In genomic region chr4:6263541-6264540, GRCh38 we compare ENCODE assay signal across 8 cellular contexts. TPM values are rescaled to one million over a fixed set of nuclear protein-coding genes. Genes with fewer than 3 reads are reported as not detected.
DNase-seq lines count a peak whose midpoint lies in the region; ATAC-seq and TF ChIP-seq lines count a peak whose summit lies in the region.

No MANE protein-coding gene starts in this region.

- H3K27me3 Mint-ChIP-seq in activated T-cell treated with anti-CD3 and anti-CD28 coated beads, Interleukin-2, amount 50 U/mL, for 24 hours, result peaks cover 23% of the 10 kb centered on the region
- H3K27me3 Mint-ChIP-seq in osteocyte (ENCODE audit: unreplicated experiment), result peaks cover 36% of the 10 kb centered on the region

- BruUV-seq in PC-9 (replicated peaks; lab: Mats Ljungman, UMichigan), result no TSS peak

- no peaks in the 10 kb centered on the region for H4K20me1 ChIP-seq in PC-9 (ENCODE audit: insufficient read depth)

- H3K79me2 ChIP-seq in PC-9 (ENCODE audit: low read depth), result no peaks in the 10 kb centered on the region

- intact Hi-C loops in PC-9 (cut with micrococcal nuclease; ENCODE audit: unreplicated experiment) (loop anchor here (1.0 kb wide), 1 partner anchor 63 kb away; no protein-coding TSS in a partner anchor), esophagus muscularis mucosa (cut with DNase I) (loop anchor here (1.0 kb wide), 1 partner anchor 63 kb away; no protein-coding TSS in a partner anchor)

- TF ChIP-seq EP300 in esophagus muscularis mucosa (IDR thresholded peaks at IDR 0.05), result no peak

- peak; percentile 28 to 44 for DNase-seq in activated T-cell treated with anti-CD3 and anti-CD28 coated beads, Interleukin-2, amount 50 U/mL, for 48 hours
- no peak for DNase-seq in activated T-cell treated with anti-CD3 and anti-CD28 coated beads, Interleukin-2, amount 50 U/mL, for 24 hours
- DNase-seq in PC-9 (peak in 1 of 2 experiments; percentile 57), esophagus muscularis mucosa (ENCODE audit: extremely low spot score) (no peak), osteocyte (ENCODE audit: extremely low spot score, unreplicated experiment) (no peak), GM19240 (ENCODE audit: insufficient read length, low spot score) (no peak)

- no peak overlapping the region for H3K4me3 Mint-ChIP-seq in activated T-cell treated with anti-CD3 and anti-CD28 coated beads, Interleukin-2, amount 50 U/mL, for 24 hours
- no peak overlapping the region for H3K4me3 Mint-ChIP-seq in osteocyte (ENCODE audit: unreplicated experiment)

- 0 out of 2 replicates have a peak, but pooled peaks cover 3% of the 10 kb centered on the region for H3K27me3 ChIP-seq in PC-9 (ENCODE audit: insufficient read depth, low read depth)
- peaks cover 0 to 8% (median 0%) of the 10 kb centered on the region in 4 donors for H3K27me3 ChIP-seq in esophagus muscularis mucosa

- TF ChIP-seq CTCF in PC-9 (conservative IDR thresholded peaks at IDR 0.05) (peak; percentile 57), esophagus muscularis mucosa (IDR thresholded peaks at IDR 0.05) (peak; percentile 50 to 61 (median 59)), osteocyte (IDR thresholded peaks at IDR 0.05) (peak; percentile 56)

- H3K4me3 ChIP-seq in PC-9, result no peak overlapping the region
- no peak overlapping the region for H3K4me3 ChIP-seq in esophagus muscularis mucosa

- ATAC-seq in GM18867 (IDR thresholded peaks at IDR 0.05; ENCODE audit: unreplicated experiment) (no peak), HG02840 (IDR thresholded peaks at IDR 0.05; ENCODE audit: low FRiP score, unreplicated experiment) (no peak)

- no peaks in the 10 kb centered on the region for H3K36me3 Mint-ChIP-seq in activated T-cell treated with anti-CD3 and anti-CD28 coated beads, Interleukin-2, amount 50 U/mL, for 24 hours (ENCODE audit: low read depth)
- H3K36me3 Mint-ChIP-seq in osteocyte (ENCODE audit: unreplicated experiment), result no peaks in the 10 kb centered on the region

- no peaks in the 10 kb centered on the region for H3K9me3 Mint-ChIP-seq in activated T-cell treated with anti-CD3 and anti-CD28 coated beads, Interleukin-2, amount 50 U/mL, for 24 hours
- no peaks in the 10 kb centered on the region for H3K9me3 Mint-ChIP-seq in osteocyte (ENCODE audit: unreplicated experiment)

- H3K36me3 ChIP-seq in PC-9 (ENCODE audit: low read depth) (no peaks in the 10 kb centered on the region), esophagus muscularis mucosa (no peaks in the 10 kb centered on the region)

- TF ChIP-seq POLR2A in esophagus muscularis mucosa (IDR thresholded peaks at IDR 0.05; ENCODE audit: low read depth), result no peak

- peaks cover 7% of the 10 kb centered on the region for H3K4me1 Mint-ChIP-seq in activated T-cell treated with anti-CD3 and anti-CD28 coated beads, Interleukin-2, amount 50 U/mL, for 24 hours (ENCODE audit: low read depth)
- H3K4me1 Mint-ChIP-seq in osteocyte (ENCODE audit: unreplicated experiment), result no peaks in the 10 kb centered on the region

- CTCF ChIA-PET in PC-9 (lab: Charles Lee), result interaction anchor here (0.6 to 2.6 kb wide), 4 partner anchors 13 to 67 kb away, joined by 3 to 18 read pairs (median 12); no protein-coding TSS in a partner anchor

- POLR2A ChIA-PET in PC-9 (lab: Charles Lee; ENCODE audit: unreplicated experiment), result no interaction called here

- H3K4me1 ChIP-seq in PC-9 (replicated peaks; ENCODE audit: insufficient read depth) (peaks cover 2% of the 10 kb centered on the region; the same call in 1 of the 2 replicates), esophagus muscularis mucosa (peaks cover 0 to 2% (median 1%) of the 10 kb centered on the region in 4 donors)

- H2AFZ ChIP-seq in PC-9, result no peak overlapping the region

- no peak overlapping the region for H3K27ac ChIP-seq in PC-9
- no peak overlapping the region for H3K27ac ChIP-seq in esophagus muscularis mucosa (replicated peaks in 1 of 4)

- H3K9me3 ChIP-seq in PC-9 (ENCODE audit: insufficient read depth, low read depth) (no peaks in the 10 kb centered on the region), esophagus muscularis mucosa (no peaks in the 10 kb centered on the region)

- WGBS in esophagus muscularis mucosa, result 75% methylated on average over 17 of the region's 18 CpGs

- no peaks in the 10 kb centered on the region for H3K9me2 ChIP-seq in PC-9 (ENCODE audit: insufficient read depth)

- no peak overlapping the region for H3K4me2 ChIP-seq in PC-9

- no peak overlapping the region for H3K27ac Mint-ChIP-seq in activated T-cell treated with anti-CD3 and anti-CD28 coated beads, Interleukin-2, amount 50 U/mL, for 24 hours
- H3K27ac Mint-ChIP-seq in osteocyte (ENCODE audit: unreplicated experiment), result no peak overlapping the region

- H3F3A ChIP-seq in PC-9 (ENCODE audit: insufficient read depth, low read depth), result no peaks in the 10 kb centered on the region

RNA-seq across cellular contexts. Expression of gene WFS1, which starts 5.8 kb away (rescaled TPM):
- total RNA-seq in PC-9 (2021) (53.7 and 57.1 TPM in 2 replicates), esophagus muscularis mucosa (100 to 1,000 TPM in 2 of 4 donors, 10 to 100 TPM in 2; 62.3 to 159 (median 104) TPM), osteocyte (29.2 and 33.7 TPM in 2 replicates)

Comparison
In these comparisons a context has a peak if more than half of its experiments do, and no peak if none do; other contexts are left out.
1. DNase-seq: peak in activated T-cell treated with anti-CD3 and anti-CD28 coated beads, Interleukin-2, amount 50 U/mL, for 48 hours (2 of 2); none in activated T-cell treated with anti-CD3 and anti-CD28 coated beads, Interleukin-2, amount 50 U/mL, for 24 hours (single experiment), esophagus muscularis mucosa (single experiment), osteocyte (single experiment) and GM19240 (single experiment).
2. Peak in every context shown above with its lines, with median percentiles within 50 percentile points of each other: CTCF ChIP-seq.